ENCODE assay signal across 11 cellular contexts in genomic region chr10:120131183-120131582, GRCh38.
DNase-seq lines count a peak whose midpoint lies in the region; ATAC-seq and TF ChIP-seq lines count a peak whose summit lies in the region.
"Had no signal": no experiment of that assay in that cellular context is flagged by ENCODE, and none has a peak within 500 bp of the region (broad histone marks: within the 10 kb centered on the region; RNA-seq: fewer than 3 reads in every experiment).

No MANE protein-coding gene starts in this region.

- TF ChIP-seq CTCF in GM12865 (IDR thresholded peaks at IDR 0.05; ENCODE audit: insufficient read depth, low read depth, low read length, missing control alignments): no peak
- TF ChIP-seq CTCF in gastrocnemius medialis (IDR thresholded peaks at IDR 0.05 in 4 of 5, conservative IDR thresholded peaks at IDR 0.05 in 1 of 5): no peak

- TF ChIP-seq POLR2A in gastrocnemius medialis (IDR thresholded peaks at IDR 0.05): no peak

- in situ Hi-C loops in gastrocnemius medialis (cut with MboI; ENCODE audit: low sequenced_read_pairs in 4 of 4): no loop called here

- ATAC-seq in GM18867 (IDR thresholded peaks at IDR 0.05; ENCODE audit: unreplicated experiment): no peak
- no peak for ATAC-seq in gastrocnemius medialis
- ATAC-seq in GM21390 (IDR thresholded peaks at IDR 0.05; ENCODE audit: unreplicated experiment): no peak

- no peaks in the 10 kb centered on the region for H3K27me3 ChIP-seq in gastrocnemius medialis

- intact Hi-C loops in gastrocnemius medialis (cut with DNase I; ENCODE audit: low total_unique reads): no loop called here

- H3K36me3 ChIP-seq in gastrocnemius medialis: no peaks in the 10 kb centered on the region

- peak; percentile 14 for DNase-seq in GM12865 (ENCODE audit: low read depth)
- DNase-seq in LoVo (ENCODE audit: low spot score): peak; percentile 4
- DNase-seq in astrocyte of the hippocampus (ENCODE audit: low read depth, low spot score): peak; percentile 69
- peak; percentile 90 for DNase-seq in left kidney (ENCODE audit: low read depth, low spot score)
- no peak for DNase-seq in C1 segment of cervical spinal cord (lab: John Stamatoyannopoulos, UW)
- no peak for DNase-seq in gastrocnemius medialis
- DNase-seq: activated CD4-positive, alpha-beta T cell treated with anti-CD3 and anti-CD28 coated beads, Interleukin-2, amount 50 U/mL, for 1 hour; anterior cingulate cortex; HCEC 1CT had no signal

- no peaks in the 10 kb centered on the region for H3K9me3 ChIP-seq in gastrocnemius medialis

- H3K4me3 ChIP-seq in GM12865 (ENCODE audit: low read depth, low read length) (no peak overlapping the region), gastrocnemius medialis (no peak overlapping the region)

- H3K4me1 ChIP-seq in gastrocnemius medialis: no peaks in the 10 kb centered on the region

- no peak overlapping the region for H3K27ac ChIP-seq in gastrocnemius medialis

Comparison
In these comparisons a context has a peak if more than half of its experiments do, and no peak if none do; other contexts are left out.
1. DNase-seq: peak in GM12865 (single experiment), LoVo (single experiment), astrocyte of the hippocampus (single experiment) and left kidney (single experiment); none in C1 segment of cervical spinal cord (0 of 14) and gastrocnemius medialis (0 of 2).